ENCODE assay signal across 17 cellular contexts in genomic region chr6:138052783-138053182, GRCh38.
"Had no signal": no experiment of that assay in that cellular context is flagged by ENCODE, and none has a peak within 500 bp of the region (broad histone marks: within the 10 kb centered on the region; RNA-seq: fewer than 3 reads in every experiment).

No MANE protein-coding gene starts in this region.

- H3K4me1 Mint-ChIP-seq: memory B cell had no signal

- DNase-seq: activated CD4-positive, alpha-beta T cell treated with anti-CD3 and anti-CD28 coated beads, Interleukin-2, amount 50 U/mL, for 48 hours; activated gamma-delta T cell; effector memory CD8-positive, alpha-beta T cell; gastrocnemius medialis; heart left ventricle; left ventricle myocardium superior; occipital lobe; posterior cingulate gyrus; retina; spleen; stimulated activated CD4-positive, alpha-beta T cell treated with anti-CD3 and anti-CD28 coated beads, Interleukin-4, amount 100 ng/mL, for 4 hours; stimulated activated naive CD4-positive, alpha-beta T cell treated with Interleukin-2 at 50 U/mL for 16 hours; tibial artery; uterus had no signal

- H3K4me3 Mint-ChIP-seq: effector memory CD8-positive, alpha-beta T cell; memory B cell had no signal

- H3K27ac Mint-ChIP-seq: effector memory CD8-positive, alpha-beta T cell; memory B cell had no signal

- H3K4me3 ChIP-seq: cardiac muscle cell, gastrocnemius medialis, heart left ventricle, spleen, tibial artery, uterus had no signal

- ATAC-seq: activated naive CD4-positive, alpha-beta T cell treated with anti-CD3 and anti-CD28 coated beads, Interleukin-2, amount 50 U/mL, for 72 hours; effector memory CD8-positive, alpha-beta T cell; gastrocnemius medialis; heart left ventricle; left ventricle myocardium superior had no signal
